ENCODE assay signal across 8 cellular contexts in the genomic region with DNA sequence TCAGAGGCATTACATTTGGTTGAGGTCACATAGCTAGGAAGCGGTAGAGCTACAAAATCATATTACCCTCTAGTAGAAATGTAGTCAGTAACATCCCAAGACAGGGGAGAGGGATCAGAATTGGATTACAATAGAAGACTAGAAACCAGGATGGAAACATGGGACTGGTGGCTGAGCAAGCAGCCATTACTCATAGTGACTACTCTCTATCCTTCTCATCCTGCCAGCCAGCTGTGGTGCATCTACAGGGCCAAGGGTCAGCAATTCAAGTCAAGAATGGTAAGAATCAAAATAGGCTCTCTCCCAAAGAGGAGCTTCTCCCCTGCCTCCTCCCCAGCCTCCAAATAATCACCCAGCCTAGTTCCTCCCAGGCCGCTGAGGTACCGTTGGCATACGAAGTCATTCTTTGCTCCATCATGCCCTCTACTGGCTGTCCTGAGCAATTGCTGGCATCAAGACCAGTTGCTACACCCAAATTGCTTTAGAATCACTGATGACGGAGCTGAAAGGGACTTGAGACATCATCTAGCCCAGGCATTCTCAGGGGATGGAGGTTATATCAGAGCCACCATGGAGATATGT. TPM values are rescaled to one million over a fixed set of nuclear protein-coding genes. Genes with fewer than 3 reads are reported as not detected.
DNase-seq lines count a peak whose midpoint lies in the region; ATAC-seq and TF ChIP-seq lines count a peak whose summit lies in the region.

No MANE protein-coding gene starts in this region.

- intact Hi-C loops in activated CD8-positive, alpha-beta T cell treated with anti-CD3 and anti-CD28 coated beads for 36 hours (cut with micrococcal nuclease) = loop anchor here (5.0 kb wide), 2 partner anchors 67 to 493 kb away; no protein-coding TSS in a partner anchor

- H3K27me3 ChIP-seq in AG04450 (ENCODE audit: control insufficient read depth, insufficient read depth, low read length) (no peaks in the 10 kb centered on the region), fibroblast of lung (ENCODE audit: control insufficient read depth, insufficient read depth, low read length) (no peaks in the 10 kb centered on the region)

- no peak overlapping the region for H2AFZ ChIP-seq in fibroblast of lung (ENCODE audit: low read length)

- no peak overlapping the region for H3K4me3 Mint-ChIP-seq in activated CD8-positive, alpha-beta T cell treated with anti-CD3 and anti-CD28 coated beads for 36 hours
- no peak overlapping the region for H3K4me3 Mint-ChIP-seq in neural crest cell

- no peaks in the 10 kb centered on the region for H3K4me1 ChIP-seq in fibroblast of lung (ENCODE audit: control insufficient read depth, extremely low read depth, insufficient read depth, low read length)

- CTCF ChIA-PET in AG04450 (lab: Charles Lee) = interaction anchor here (0.6 to 3.1 kb wide), 18 partner anchors 10 to 1208 kb away, joined by 3 to 56 read pairs (median 4); partner anchors contain the start of gene IGBP1
- CTCF ChIA-PET in activated CD8-positive, alpha-beta T cell treated with anti-CD3 and anti-CD28 coated beads for 36 hours (lab: Charles Lee) = interaction anchor here (0.7 to 3.1 kb wide), 18 partner anchors 9 to 538 kb away, joined by 3 to 19 read pairs (median 4); partner anchors contain the start of gene IGBP1

- no peaks in the 10 kb centered on the region for H3K79me2 ChIP-seq in fibroblast of lung (ENCODE audit: control insufficient read depth, insufficient read depth, low read length)

- H3K4me1 Mint-ChIP-seq in activated CD8-positive, alpha-beta T cell treated with anti-CD3 and anti-CD28 coated beads for 36 hours (ENCODE audit: low read depth) = peaks cover 8% of the 10 kb centered on the region
- peaks cover 5% of the 10 kb centered on the region for H3K4me1 Mint-ChIP-seq in neural crest cell

- no peaks in the 10 kb centered on the region for H3K9me3 ChIP-seq in AG04450 (ENCODE audit: control insufficient read depth, insufficient read depth, low read length)
- no peaks in the 10 kb centered on the region for H3K9me3 ChIP-seq in fibroblast of lung (ENCODE audit: control insufficient read depth, insufficient read depth, low read depth, low read length)

- H4K20me1 ChIP-seq in fibroblast of lung (ENCODE audit: control insufficient read depth, extremely low read depth, insufficient read depth, low read length) = no peaks in the 10 kb centered on the region

- no peak overlapping the region for H3K4me2 ChIP-seq in fibroblast of lung (ENCODE audit: extremely low read depth, insufficient read depth, low read length)

- H3K36me3 Mint-ChIP-seq in activated CD8-positive, alpha-beta T cell treated with anti-CD3 and anti-CD28 coated beads for 36 hours (ENCODE audit: low read depth) = no peaks in the 10 kb centered on the region
- peaks cover 2% of the 10 kb centered on the region for H3K36me3 Mint-ChIP-seq in neural crest cell (ENCODE audit: low read depth)

- H3K4me3 ChIP-seq in AG04450 (ENCODE audit: low read depth, low read length) (no peak overlapping the region), fibroblast of lung (replicated peaks in 1 of 4; ENCODE audit: control extremely low read depth in 1 of 4, insufficient read depth in 1 of 4, low read depth in 3 of 4, low read length in 4 of 4) (no peak overlapping the region)

- H3K27ac Mint-ChIP-seq in activated CD8-positive, alpha-beta T cell treated with anti-CD3 and anti-CD28 coated beads for 36 hours = no peak overlapping the region
- no peak overlapping the region for H3K27ac Mint-ChIP-seq in neural crest cell (ENCODE audit: unreplicated experiment)

- no peaks in the 10 kb centered on the region for H3K36me3 ChIP-seq in fibroblast of lung (ENCODE audit: control insufficient read depth, insufficient read depth, low read length)

- POLR2A ChIA-PET in AG04450 (lab: Yijun Ruan, JAX) = no interaction called here
- POLR2A ChIA-PET in activated CD8-positive, alpha-beta T cell treated with anti-CD3 and anti-CD28 coated beads for 36 hours (lab: Charles Lee) = no interaction called here

- H3K27me3 Mint-ChIP-seq in activated CD8-positive, alpha-beta T cell treated with anti-CD3 and anti-CD28 coated beads for 36 hours = no peaks in the 10 kb centered on the region
- H3K27me3 Mint-ChIP-seq in neural crest cell (ENCODE audit: low read depth) = no peaks in the 10 kb centered on the region

- TF ChIP-seq CTCF in AG04450 (IDR thresholded peaks at IDR 0.05; ENCODE audit: low read depth, low read length) = peak; percentile 67
- peak; percentile 93 for TF ChIP-seq CTCF in GM12873 (IDR thresholded peaks at IDR 0.05; ENCODE audit: insufficient read depth, low read depth, low read length, missing control alignments)
- TF ChIP-seq CTCF in activated CD8-positive, alpha-beta T cell treated with anti-CD3 and anti-CD28 coated beads for 36 hours (IDR thresholded peaks at IDR 0.05) = peak; percentile 59
- TF ChIP-seq CTCF in fibroblast of lung (conservative IDR thresholded peaks at IDR 0.05 in 1 of 2, IDR thresholded peaks at IDR 0.05 in 1 of 2; ENCODE audit: low read depth in 1 of 2, low read length in 2 of 2) = peak; percentile 72 to 83
- TF ChIP-seq CTCF in neural crest cell (conservative IDR thresholded peaks at IDR 0.05) = peak; percentile 73

- H3K27ac ChIP-seq in AG04450 (ENCODE audit: low read depth, low read length) (no peak overlapping the region), fibroblast of lung (ENCODE audit: insufficient read depth, low read length) (no peak overlapping the region)

- DNase-seq in AG04450 (ENCODE audit: low read depth, low spot score) = no peak
- DNase-seq in NCI-H226 = peak; percentile 22
- DNase-seq in activated CD8-positive, alpha-beta T cell treated with anti-CD3 and anti-CD28 coated beads for 36 hours = peak; percentile 21
- peak; percentile 9 to 56 for DNase-seq in fibroblast of lung (ENCODE audit: low read depth in 2 of 2)
- peak; percentile 58 for DNase-seq in neural crest cell (ENCODE audit: low read depth, low spot score)

- ATAC-seq in HG02943 (IDR thresholded peaks at IDR 0.05; ENCODE audit: low read depth, unreplicated experiment) (peak; percentile 52), HG02588 (IDR thresholded peaks at IDR 0.05; ENCODE audit: unreplicated experiment) (no peak)
- ATAC-seq in activated CD8-positive, alpha-beta T cell treated with anti-CD3 and anti-CD28 coated beads for 36 hours = peak; percentile 71

- H3K9ac ChIP-seq in fibroblast of lung (ENCODE audit: insufficient read depth, low read length) = no peak overlapping the region

- H3K9me3 Mint-ChIP-seq in activated CD8-positive, alpha-beta T cell treated with anti-CD3 and anti-CD28 coated beads for 36 hours = no peaks in the 10 kb centered on the region
- peaks cover 3% of the 10 kb centered on the region for H3K9me3 Mint-ChIP-seq in neural crest cell

RNA-seq across cellular contexts. Expression of gene AWAT2, which starts 19.4 kb away (rescaled TPM):
- polyA plus RNA-seq in AG04450 (2011; rRNA removed) (not detected in 2 replicates), fibroblast of lung (0.07 TPM in 1 of 2 replicates, not detected in the other)
- not detected in 2 replicates for polyA minus RNA-seq in AG04450 (2011; rRNA and poly(A)+ RNA removed)
- total RNA-seq in activated CD8-positive, alpha-beta T cell treated with anti-CD3 and anti-CD28 coated beads for 36 hours = not detected
- total RNA-seq in fibroblast of lung (not detected in 2 replicates), neural crest cell (not detected in 2 replicates)
- polyA plus RNA-seq in fibroblast of lung (2012) = 0.06 TPM in 1 of 2 replicates, not detected in the other
- 0.93 TPM in 1 of 2 replicates, not detected in the other for polyA minus RNA-seq in fibroblast of lung (ENCODE audit: low replicate concordance)

RNA-seq across cellular contexts. Expression of gene OTUD6A, which starts 31.9 kb away (rescaled TPM):
- polyA plus RNA-seq in AG04450 (2011; rRNA removed) (not detected in 2 replicates), fibroblast of lung (not detected in 2 replicates)
- not detected in 2 replicates for polyA minus RNA-seq in AG04450 (2011; rRNA and poly(A)+ RNA removed)
- not detected for total RNA-seq in activated CD8-positive, alpha-beta T cell treated with anti-CD3 and anti-CD28 coated beads for 36 hours
- total RNA-seq in fibroblast of lung (not detected in 2 replicates), neural crest cell (not detected in 2 replicates)
- not detected in 2 replicates for polyA plus RNA-seq in fibroblast of lung (2012)
- not detected in 2 replicates for polyA minus RNA-seq in fibroblast of lung (ENCODE audit: low replicate concordance)
